Comparison of ENCODE assay signal across 1 cellular context in the genomic region with DNA sequence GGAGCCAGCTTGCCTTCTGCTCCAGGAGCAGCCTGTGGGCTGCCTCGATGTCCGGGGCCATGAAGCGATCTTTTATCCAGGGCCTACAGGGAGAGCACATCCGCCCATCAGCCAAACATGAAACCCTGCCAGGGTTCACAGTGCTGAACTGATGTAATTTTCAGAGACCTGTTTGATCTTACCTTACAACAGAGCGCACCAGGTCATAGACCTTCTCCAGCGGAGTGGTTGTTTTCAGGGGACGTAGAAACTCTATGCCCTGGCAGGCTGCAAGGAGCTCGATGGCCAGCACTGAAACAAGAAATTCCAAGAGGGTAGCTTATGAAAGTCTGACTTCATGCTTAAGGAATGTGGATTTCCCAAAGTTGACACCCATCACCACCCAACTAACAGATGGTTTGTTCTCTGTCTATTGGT.
TF ChIP-seq lines count a peak whose summit lies in the region.

No MANE protein-coding gene starts in this region.

TF ChIP-seq in HepG2, 621 proteins besides CTCF, POLR2A, EP300 and RAD21 (continued from another document):
- TF ChIP-seq, protein P1, sequence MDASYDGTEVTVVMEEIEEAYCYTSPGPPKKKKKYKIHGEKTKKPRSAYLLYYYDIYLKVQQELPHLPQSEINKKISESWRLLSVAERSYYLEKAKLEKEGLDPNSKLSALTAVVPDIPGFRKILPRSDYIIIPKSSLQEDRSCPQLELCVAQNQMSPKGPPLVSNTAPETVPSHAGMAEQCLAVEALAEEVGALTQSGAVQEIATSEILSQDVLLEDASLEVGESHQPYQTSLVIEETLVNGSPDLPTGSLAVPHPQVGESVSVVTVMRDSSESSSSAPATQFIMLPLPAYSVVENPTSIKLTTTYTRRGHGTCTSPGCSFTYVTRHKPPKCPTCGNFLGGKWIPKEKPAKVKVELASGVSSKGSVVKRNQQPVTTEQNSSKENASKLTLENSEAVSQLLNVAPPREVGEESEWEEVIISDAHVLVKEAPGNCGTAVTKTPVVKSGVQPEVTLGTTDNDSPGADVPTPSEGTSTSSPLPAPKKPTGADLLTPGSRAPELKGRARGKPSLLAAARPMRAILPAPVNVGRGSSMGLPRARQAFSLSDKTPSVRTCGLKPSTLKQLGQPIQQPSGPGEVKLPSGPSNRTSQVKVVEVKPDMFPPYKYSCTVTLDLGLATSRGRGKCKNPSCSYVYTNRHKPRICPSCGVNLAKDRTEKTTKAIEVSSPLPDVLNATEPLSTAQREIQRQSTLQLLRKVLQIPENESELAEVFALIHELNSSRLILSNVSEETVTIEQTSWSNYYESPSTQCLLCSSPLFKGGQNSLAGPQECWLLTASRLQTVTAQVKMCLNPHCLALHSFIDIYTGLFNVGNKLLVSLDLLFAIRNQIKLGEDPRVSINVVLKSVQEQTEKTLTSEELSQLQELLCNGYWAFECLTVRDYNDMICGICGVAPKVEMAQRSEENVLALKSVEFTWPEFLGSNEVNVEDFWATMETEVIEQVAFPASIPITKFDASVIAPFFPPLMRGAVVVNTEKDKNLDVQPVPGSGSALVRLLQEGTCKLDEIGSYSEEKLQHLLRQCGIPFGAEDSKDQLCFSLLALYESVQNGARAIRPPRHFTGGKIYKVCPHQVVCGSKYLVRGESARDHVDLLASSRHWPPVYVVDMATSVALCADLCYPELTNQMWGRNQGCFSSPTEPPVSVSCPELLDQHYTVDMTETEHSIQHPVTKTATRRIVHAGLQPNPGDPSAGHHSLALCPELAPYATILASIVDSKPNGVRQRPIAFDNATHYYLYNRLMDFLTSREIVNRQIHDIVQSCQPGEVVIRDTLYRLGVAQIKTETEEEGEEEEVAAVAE (CRISPR knock-in tag; IDR thresholded peaks at IDR 0.05; ENCODE audit: borderline replicate concordance) = no peak
- TF ChIP-seq EEA1 (CRISPR knock-in tag; IDR thresholded peaks at IDR 0.05; ENCODE audit: borderline replicate concordance) = no peak
